In the genomic region with DNA sequence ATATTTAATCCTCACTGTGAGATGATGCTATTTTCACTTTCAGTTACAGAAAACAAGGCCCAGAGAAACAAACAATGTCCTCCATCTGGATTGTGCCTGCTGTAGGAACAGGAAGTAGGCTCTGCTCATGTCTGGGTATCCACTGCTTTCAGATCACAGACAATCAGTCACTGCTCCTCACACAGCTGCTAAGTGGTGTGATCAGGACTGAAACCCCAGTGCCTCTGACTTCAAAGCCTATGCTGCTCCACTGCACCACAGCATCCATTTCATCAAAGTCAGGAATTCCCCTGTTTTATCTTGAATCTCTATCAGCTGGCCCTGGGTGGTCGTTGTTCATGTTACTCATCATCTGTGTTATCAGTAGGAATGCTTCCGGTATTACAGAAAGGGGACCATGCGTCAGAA, we compare ENCODE assay signal across 9 cellular contexts.
DNase-seq lines count a peak whose midpoint lies in the region; ATAC-seq and TF ChIP-seq lines count a peak whose summit lies in the region.
"Had no signal": no experiment of that assay in that cellular context is flagged by ENCODE, and none has a peak within 500 bp of the region (broad histone marks: within the 10 kb centered on the region; RNA-seq: fewer than 3 reads in every experiment).

No MANE protein-coding gene starts in this region.

- peaks cover 8 to 17% of the 10 kb centered on the region in 2 donors for H3K4me1 Mint-ChIP-seq in effector memory CD8-positive, alpha-beta T cell (ENCODE audit: low read depth in 2 of 2)

- no peak overlapping the region for H3K4me3 ChIP-seq in dorsolateral prefrontal cortex

- H3K9me3 Mint-ChIP-seq in effector memory CD8-positive, alpha-beta T cell, result no peaks in the 10 kb centered on the region

- no peak overlapping the region for H3K27ac Mint-ChIP-seq in effector memory CD8-positive, alpha-beta T cell

- H3K27me3 Mint-ChIP-seq in effector memory CD8-positive, alpha-beta T cell, result no peaks in the 10 kb centered on the region

- no peaks in the 10 kb centered on the region for H3K36me3 Mint-ChIP-seq in effector memory CD8-positive, alpha-beta T cell (ENCODE audit: insufficient read depth)

- TF ChIP-seq CTCF in GM10266 (IDR thresholded peaks at IDR 0.05; ENCODE audit: control insufficient read depth, insufficient read depth, low read depth, missing control alignments) (no peak), dorsolateral prefrontal cortex (IDR thresholded peaks at IDR 0.05 in 54 of 56, conservative IDR thresholded peaks at IDR 0.05 in 2 of 56; ENCODE audit: low read depth in 1 of 56, partially characterized antibody in 56 of 56) (no peak)

- peak; percentile 92 for ATAC-seq in GM21723 (IDR thresholded peaks at IDR 0.05; ENCODE audit: unreplicated experiment)
- ATAC-seq in effector memory CD8-positive, alpha-beta T cell (replicated peaks), result peak; percentile 75
- ATAC-seq: HCT116 had no signal

- H3K4me3 Mint-ChIP-seq in effector memory CD8-positive, alpha-beta T cell, result no peak overlapping the region

- DNase-seq in GM10266 (ENCODE audit: extremely low spot score) (peak; percentile 15), NAMALWA (ENCODE audit: low spot score) (peak; percentile 19), SIG-M5 treated with dmso at 0.1 percent for 504 hours (lab: John Stamatoyannopoulos, UW; ENCODE audit: unreplicated experiment) (no peak), dorsolateral prefrontal cortex (no peak), GDM1 (lab: John Stamatoyannopoulos, UW) (no peak), SHP77 (lab: John Stamatoyannopoulos, UW) (no peak)
- no peak for DNase-seq in effector memory CD8-positive, alpha-beta T cell

- intact Hi-C loops in dorsolateral prefrontal cortex (cut with DNase I), result loop anchor here in 1 of 2 donors (10.0 kb wide), 1 partner anchor 248 kb away; no protein-coding TSS in a partner anchor

- H3K27ac ChIP-seq in dorsolateral prefrontal cortex, result no peak overlapping the region

- H3K27me3 ChIP-seq in dorsolateral prefrontal cortex, result no peaks in the 10 kb centered on the region

Comparison
In these comparisons a context has a peak if more than half of its experiments do, and no peak if none do; other contexts are left out.
1. DNase-seq: peak in GM10266 (single experiment) and NAMALWA (single experiment); none in effector memory CD8-positive, alpha-beta T cell (0 of 3), SIG-M5 treated with dmso at 0.1 percent for 504 hours (single experiment), dorsolateral prefrontal cortex (0 of 10), GDM1 (single experiment) and SHP77 (0 of 2).